Comparison of ENCODE assay signal across 16 cellular contexts in genomic region chr18:8978394-8978793, GRCh38.
DNase-seq lines count a peak whose midpoint lies in the region; ATAC-seq, FAIRE-seq and TF ChIP-seq lines count a peak whose summit lies in the region.
"Had no signal": no experiment of that assay in that cellular context is flagged by ENCODE, and none has a peak within 500 bp of the region (broad histone marks: within the 10 kb centered on the region; RNA-seq: fewer than 3 reads in every experiment).

No MANE protein-coding gene starts in this region.

- ATAC-seq in stimulated activated memory B cell treated with anti-CD40 and anti-IgM and Interleukin-4, amounts not matched to agents 10 μg/mL and 1 μg/mL and 100 μg/mL, for 72 hours = no peak

- no peak overlapping the region for H3K4me3 Mint-ChIP-seq in stimulated activated memory B cell treated with anti-CD40 and anti-IgM and Interleukin-4, amounts not matched to agents 10 μg/mL and 1 μg/mL and 100 μg/mL, for 72 hours
- H3K4me3 Mint-ChIP-seq in T-helper 2 cell treated with Interferon-gamma antibody and Interleukin-4, amounts not matched to agents 5 μg/mL and 100 μg/mL, for 36 hours = no peak overlapping the region
- H3K4me3 Mint-ChIP-seq: CD8-positive, alpha-beta memory T cell had no signal

- no peaks in the 10 kb centered on the region for H3K79me1 ChIP-seq in H1 (ENCODE audit: low read depth, low read length)

- no peaks in the 10 kb centered on the region for H4K20me1 ChIP-seq in MM.1S (ENCODE audit: insufficient read depth, low read length)
- H4K20me1 ChIP-seq in H1 (replicated peaks in 1 of 2; ENCODE audit: control insufficient read depth in 1 of 2, insufficient read depth in 2 of 2, low read length in 2 of 2) = no peaks in the 10 kb centered on the region

- H3K9me2 ChIP-seq in MM.1S (replicated peaks; ENCODE audit: insufficient read depth, low read length) = no peaks in the 10 kb centered on the region

- H2AFZ ChIP-seq in MM.1S (ENCODE audit: low read length) = peak overlapping the region; percentile 58
- no peak overlapping the region for H2AFZ ChIP-seq in H1 (ENCODE audit: low read length)

- H3K4me3 ChIP-seq in MM.1S (ENCODE audit: low read length) (0 out of 2 replicates have a peak overlapping the region, but pooled peaks have one; percentile 11), H1 (ENCODE audit: extremely low read depth in 1 of 4, insufficient read depth in 2 of 4, low read depth in 3 of 4, low read length in 4 of 4) (no peak overlapping the region)
- H3K4me3 ChIP-seq: SJCRH30 had no signal

- H3K4me2 ChIP-seq in MM.1S (ENCODE audit: low read depth, low read length) = peak overlapping the region; percentile 42
- H3K4me2 ChIP-seq in H1 (ENCODE audit: insufficient read depth in 1 of 2, low read depth in 2 of 2, low read length in 2 of 2) = no peak overlapping the region

- peaks cover 49% of the 10 kb centered on the region for H3K4me1 ChIP-seq in MM.1S (ENCODE audit: low read length)
- peaks cover 2 to 17% (median 14%) of the 10 kb centered on the region in 4 experiments for H3K4me1 ChIP-seq in H1 (replicated peaks in 1 of 4; ENCODE audit: control insufficient read depth in 3 of 4, insufficient read depth in 4 of 4, low read length in 3 of 4)
- H3K4me1 ChIP-seq: SJCRH30 had no signal

- no peaks in the 10 kb centered on the region for H3K36me3 Mint-ChIP-seq in stimulated activated memory B cell treated with anti-CD40 and anti-IgM and Interleukin-4, amounts not matched to agents 10 μg/mL and 1 μg/mL and 100 μg/mL, for 72 hours
- H3K36me3 Mint-ChIP-seq in T-helper 2 cell treated with Interferon-gamma antibody and Interleukin-4, amounts not matched to agents 5 μg/mL and 100 μg/mL, for 36 hours (ENCODE audit: low read depth) = no peaks in the 10 kb centered on the region
- H3K36me3 Mint-ChIP-seq: CD8-positive, alpha-beta memory T cell had no signal

- 0 out of 2 replicates have a peak overlapping the region, but pooled peaks have one; percentile 52 for H2BK20ac ChIP-seq in H1 (ENCODE audit: low read length)

- H3K27ac Mint-ChIP-seq in stimulated activated memory B cell treated with anti-CD40 and anti-IgM and Interleukin-4, amounts not matched to agents 10 μg/mL and 1 μg/mL and 100 μg/mL, for 72 hours = peak overlapping the region; percentile 36
- no peak overlapping the region for H3K27ac Mint-ChIP-seq in T-helper 2 cell treated with Interferon-gamma antibody and Interleukin-4, amounts not matched to agents 5 μg/mL and 100 μg/mL, for 36 hours
- H3K27ac Mint-ChIP-seq: CD8-positive, alpha-beta memory T cell had no signal

- CTCF ChIA-PET in H1 (lab: Charles Lee; ENCODE audit: partially characterized antibody) = interaction anchor here (0.7 to 2.3 kb wide), 4 partner anchors 10 to 270 kb away, joined by 3 to 14 read pairs (median 4); no protein-coding TSS in a partner anchor

- POLR2A ChIA-PET in H1 (lab: Charles Lee; ENCODE audit: partially characterized antibody) = no interaction called here

- H4K91ac ChIP-seq in H1 (replicated peaks; ENCODE audit: insufficient read length, low read length) = no peak overlapping the region

- no peak for FAIRE-seq in H1 (lab: Jason Lieb, UNC)

- no peaks in the 10 kb centered on the region for H3K79me2 ChIP-seq in MM.1S (ENCODE audit: low read length)
- no peaks in the 10 kb centered on the region for H3K79me2 ChIP-seq in H1 (ENCODE audit: control insufficient read depth in 1 of 2, insufficient read depth in 2 of 2, low read length in 2 of 2)

- peak overlapping the region; percentile 3; the same call in 1 of the 2 replicates for H3K9ac ChIP-seq in MM.1S (ENCODE audit: low read length)
- no peak overlapping the region for H3K9ac ChIP-seq in H1 (replicated peaks in 1 of 4; ENCODE audit: extremely low read depth in 1 of 4, low read depth in 3 of 4, low read length in 3 of 4)

- TF ChIP-seq CTCF in MM.1S (IDR thresholded peaks at IDR 0.05; ENCODE audit: low read length) (no peak), H1 (IDR thresholded peaks at IDR 0.05; ENCODE audit: control extremely low read depth in 1 of 3, insufficient read depth in 1 of 3, low read depth in 1 of 3, low read length in 3 of 3) (no peak)

- in situ Hi-C loops in Caki2 (cut with HindIII; ENCODE audit: low pct_unique_long_range_greater_than_20kb, low sequenced_read_pairs) = no loop called here

- H3K4me1 Mint-ChIP-seq in stimulated activated memory B cell treated with anti-CD40 and anti-IgM and Interleukin-4, amounts not matched to agents 10 μg/mL and 1 μg/mL and 100 μg/mL, for 72 hours = peaks cover 12% of the 10 kb centered on the region
- no peaks in the 10 kb centered on the region for H3K4me1 Mint-ChIP-seq in T-helper 2 cell treated with Interferon-gamma antibody and Interleukin-4, amounts not matched to agents 5 μg/mL and 100 μg/mL, for 36 hours (ENCODE audit: low read depth)
- H3K4me1 Mint-ChIP-seq: CD8-positive, alpha-beta memory T cell had no signal

- no peak for TF ChIP-seq RAD21 in H1 (IDR thresholded peaks at IDR 0.05 in 1 of 2, conservative IDR thresholded peaks at IDR 0.05 in 1 of 2; ENCODE audit: low read depth in 2 of 2, low read length in 2 of 2)

- H3K9me3 Mint-ChIP-seq in stimulated activated memory B cell treated with anti-CD40 and anti-IgM and Interleukin-4, amounts not matched to agents 10 μg/mL and 1 μg/mL and 100 μg/mL, for 72 hours = peaks cover 1% of the 10 kb centered on the region
- H3K9me3 Mint-ChIP-seq in T-helper 2 cell treated with Interferon-gamma antibody and Interleukin-4, amounts not matched to agents 5 μg/mL and 100 μg/mL, for 36 hours = no peaks in the 10 kb centered on the region

- H3K18ac ChIP-seq in H1 (ENCODE audit: extremely low read depth, low read length) = 0 out of 2 replicates have a peak overlapping the region, but pooled peaks have one; percentile 22

- H3K9me3 ChIP-seq in MM.1S (replicated peaks; ENCODE audit: insufficient read depth, low read length) = no peaks in the 10 kb centered on the region
- no peaks in the 10 kb centered on the region for H3K9me3 ChIP-seq in H1 (ENCODE audit: insufficient read depth in 2 of 2, low read depth in 1 of 2, low read length in 1 of 2)
- H3K9me3 ChIP-seq: SJCRH30 had no signal

- no peak overlapping the region for H4K8ac ChIP-seq in H1 (ENCODE audit: extremely low read depth, insufficient read depth, low read length)

- H2BK120ac ChIP-seq in H1 (replicated peaks; ENCODE audit: low read depth, low read length) = peak overlapping the region; percentile 60

- no peak for TF ChIP-seq EP300 in H1 (IDR thresholded peaks at IDR 0.05; ENCODE audit: borderline replicate concordance in 1 of 2, low read depth in 2 of 2, low read length in 2 of 2)

- no peak for TF ChIP-seq POLR2A in H1 (IDR thresholded peaks at IDR 0.05; ENCODE audit: control extremely low read depth in 1 of 2, low read depth in 2 of 2, low read length in 2 of 2)

- no peak overlapping the region for H4K5ac ChIP-seq in H1 (ENCODE audit: insufficient read length, low read depth, low read length)

- H3F3A ChIP-seq in MM.1S (ENCODE audit: insufficient read depth, low read length) = peaks cover 12% of the 10 kb centered on the region; the same call in 1 of the 2 replicates

- no peaks in the 10 kb centered on the region for H3K27me3 ChIP-seq in MM.1S (replicated peaks; ENCODE audit: insufficient read depth, low read length)
- H3K27me3 ChIP-seq in H1 (replicated peaks in 1 of 4; ENCODE audit: control insufficient read depth in 3 of 4, extremely low read depth in 1 of 4, insufficient read depth in 3 of 4, low read length in 3 of 4) = no peaks in the 10 kb centered on the region
- H3K27me3 ChIP-seq: SJCRH30 had no signal

- no peaks in the 10 kb centered on the region for H3K27me3 Mint-ChIP-seq in stimulated activated memory B cell treated with anti-CD40 and anti-IgM and Interleukin-4, amounts not matched to agents 10 μg/mL and 1 μg/mL and 100 μg/mL, for 72 hours
- H3K27me3 Mint-ChIP-seq in T-helper 2 cell treated with Interferon-gamma antibody and Interleukin-4, amounts not matched to agents 5 μg/mL and 100 μg/mL, for 36 hours (ENCODE audit: low read depth) = peaks cover 6% of the 10 kb centered on the region

- no peak overlapping the region for H3K14ac ChIP-seq in H1 (ENCODE audit: insufficient read length)

- peak overlapping the region; percentile 44; the same call in 1 of the 2 replicates for H3K27ac ChIP-seq in MM.1S (ENCODE audit: low read length)
- no peak overlapping the region for H3K27ac ChIP-seq in H1 (ENCODE audit: low read depth, low read length)
- H3K27ac ChIP-seq: HL-60, RWPE1, SJCRH30 had no signal

- 80% methylated on average over 6 of the region's 6 CpGs; no CpG with 5 or more reads in 1 of the 2 experiments for WGBS in H1 (ENCODE audit: extremely low coverage in 1 of 2, insufficient coverage in 1 of 2, insufficient read length in 1 of 2, insufficient replicate concordance in 2 of 2, low coverage in 1 of 2, low lambda C conversion rate in 2 of 2, missing lambda C conversion rate in 1 of 2), 2 experiments

- no peak overlapping the region for H3K4ac ChIP-seq in H1 (replicated peaks; ENCODE audit: insufficient read length, low read depth, low read length)

- H2BK5ac ChIP-seq in H1 (ENCODE audit: low read depth, low read length) = no peak overlapping the region; the same call in 1 of the 2 replicates

- peak; percentile 36 for DNase-seq in Caki2 (ENCODE audit: low read depth)
- peak; percentile 73 for DNase-seq in MM.1S
- DNase-seq in H1 (ENCODE audit: low read depth in 1 of 2, low spot score in 2 of 2) = no peak
- DNase-seq in COR-L47 (lab: John Stamatoyannopoulos, UW) = no peak
- DNase-seq in T-helper 2 cell treated with Interferon-gamma antibody and Interleukin-4, amounts not matched to agents 5 μg/mL and 100 μg/mL, for 36 hours (ENCODE audit: low spot score) = no peak
- no peak for DNase-seq in hepatic stellate cell (ENCODE audit: low spot score)
- DNase-seq: ACHN; CD8-positive, alpha-beta memory T cell; EL; NCI-H187; NCI-H2171; NCI-H510A treated with DMSO at 0.1 percent for 48 hours; SJCRH30 had no signal

- H3K56ac ChIP-seq in H1 (replicated peaks; ENCODE audit: insufficient read length, low read depth, low read length) = no peak overlapping the region

- no peaks in the 10 kb centered on the region; the same call in 1 of the 2 replicates for H3K23me2 ChIP-seq in H1 (ENCODE audit: low read depth, low read length)

- H2AK5ac ChIP-seq in H1 (ENCODE audit: low read depth, low read length) = no peak overlapping the region

- H3K36me3 ChIP-seq in MM.1S (replicated peaks; ENCODE audit: insufficient read depth, low read length) (no peaks in the 10 kb centered on the region), H1 (ENCODE audit: control insufficient read depth in 2 of 4, insufficient read depth in 4 of 4, low read length in 3 of 4) (no peaks in the 10 kb centered on the region)
- H3K36me3 ChIP-seq: SJCRH30 had no signal

- no peak overlapping the region for H2BK12ac ChIP-seq in H1 (ENCODE audit: low read depth, low read length)

- no peak overlapping the region for H3K23ac ChIP-seq in H1 (ENCODE audit: insufficient read length)

- no peak overlapping the region for H2BK15ac ChIP-seq in H1 (ENCODE audit: low read length)

TF ChIP-seq in H1, 55 proteins besides CTCF, POLR2A, EP300 and RAD21 (continues in another document):
- TF ChIP-seq MAX (IDR thresholded peaks at IDR 0.05) (no peak), CHD1 (IDR thresholded peaks at IDR 0.05; ENCODE audit: low read depth, low read length) (no peak), RFX5 (IDR thresholded peaks at IDR 0.05; ENCODE audit: borderline replicate concordance, low read depth, low read length) (no peak)

Comparison
In these comparisons a context has a peak if more than half of its experiments do, and no peak if none do; other contexts are left out.
1. DNase-seq: peak in Caki2 (single experiment) and MM.1S (single experiment); none in H1 (0 of 2), COR-L47 (single experiment), T-helper 2 cell treated with Interferon-gamma antibody and Interleukin-4, amounts not matched to agents 5 μg/mL and 100 μg/mL, for 36 hours (single experiment) and hepatic stellate cell (single experiment).